ENCODE assay signal across 15 cellular contexts in the genomic region with DNA sequence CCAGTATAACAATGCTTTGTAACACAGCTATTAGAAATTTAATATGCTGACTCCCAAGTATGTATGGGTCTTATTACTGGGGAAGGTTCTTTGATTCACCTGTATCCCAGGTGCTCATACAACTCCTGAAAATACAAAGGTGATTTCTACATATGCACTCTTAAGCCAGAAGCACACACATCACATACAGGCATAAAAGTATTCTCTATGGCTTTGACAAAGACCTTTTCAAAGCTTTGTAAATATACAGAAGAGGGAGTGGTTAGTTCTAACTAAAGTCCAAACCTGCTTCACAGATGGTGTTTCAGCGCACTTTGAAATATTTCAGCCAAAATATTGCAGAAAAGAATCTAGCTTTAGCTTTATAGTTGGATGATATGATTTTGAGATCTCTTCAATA.
"Had no signal": no experiment of that assay in that cellular context is flagged by ENCODE, and none has a peak within 500 bp of the region (broad histone marks: within the 10 kb centered on the region; RNA-seq: fewer than 3 reads in every experiment).

No MANE protein-coding gene starts in this region.

- ATAC-seq: heart left ventricle, left lobe of liver, natural killer cell had no signal

- DNase-seq: effector CD8-positive, alpha-beta T cell; foreskin melanocyte; heart left ventricle; hypothalamus; kidney glomerular epithelial cell; mammary epithelial cell; natural killer cell; posterior cingulate gyrus; sigmoid colon; stimulated activated CD4-positive, alpha-beta T cell treated with anti-CD3 and anti-CD28 coated beads, Interleukin-12 subunit alpha, Interleukin-12 subunit beta, amount 100 ng/mL, for 4 hours; stimulated activated naive CD4-positive, alpha-beta T cell; stomach; substantia nigra; transverse colon had no signal
